Comparison of ENCODE assay signal across 17 cellular contexts in the genomic region with DNA sequence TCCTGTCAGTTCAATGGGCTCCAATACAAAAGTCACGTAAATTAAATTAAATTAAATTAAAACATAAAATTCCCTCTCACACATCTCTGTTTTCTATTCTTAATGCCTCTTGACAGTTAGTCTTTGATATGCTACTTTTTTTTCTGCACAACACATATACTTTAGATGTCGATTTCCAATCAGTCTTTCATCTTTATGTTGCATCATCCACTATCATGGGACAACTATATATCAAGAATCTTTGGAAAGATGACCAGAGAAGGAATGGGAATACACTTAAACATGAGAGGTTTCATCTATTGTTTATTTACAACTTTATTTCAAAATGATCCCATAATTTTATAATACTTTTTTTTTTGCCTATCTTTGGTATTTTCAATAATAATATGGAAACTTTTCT.
DNase-seq lines count a peak whose midpoint lies in the region; ATAC-seq, FAIRE-seq and TF ChIP-seq lines count a peak whose summit lies in the region.
"Had no signal": no experiment of that assay in that cellular context is flagged by ENCODE, and none has a peak within 500 bp of the region (broad histone marks: within the 10 kb centered on the region; RNA-seq: fewer than 3 reads in every experiment).

No MANE protein-coding gene starts in this region.

- peaks cover 14% of the 10 kb centered on the region for H3K4me1 Mint-ChIP-seq in neural progenitor cell
- H3K4me1 Mint-ChIP-seq: CD14-positive monocyte; CD4-positive, alpha-beta memory T cell had no signal

- H4K20me1 ChIP-seq in HepG2 (ENCODE audit: insufficient read depth, low read length), result no peaks in the 10 kb centered on the region
- no peaks in the 10 kb centered on the region for H4K20me1 ChIP-seq in neural progenitor cell (ENCODE audit: low read depth)
- H4K20me1 ChIP-seq: BLaER1 had no signal

- H3K9me3 ChIP-seq in HepG2 (ENCODE audit: low read length) (no peaks in the 10 kb centered on the region), right lobe of liver (no peaks in the 10 kb centered on the region), neural progenitor cell (ENCODE audit: low read depth) (no peaks in the 10 kb centered on the region), right atrium auricular region (no peaks in the 10 kb centered on the region)
- H3K9me3 ChIP-seq: BLaER1 had no signal

- TF ChIP-seq POLR2A in HepG2 (IDR thresholded peaks at IDR 0.05; ENCODE audit: insufficient read depth in 1 of 2, low read depth in 2 of 2, low read length in 2 of 2) (no peak), right lobe of liver (IDR thresholded peaks at IDR 0.05) (no peak)

- TF ChIP-seq RAD21 in HepG2 (CRISPR knock-in tag; IDR thresholded peaks at IDR 0.05), result no peak

- no peaks in the 10 kb centered on the region for H3K9me3 Mint-ChIP-seq in neural progenitor cell
- H3K9me3 Mint-ChIP-seq: CD14-positive monocyte, HFFc6 had no signal

- H3K4me1 ChIP-seq in HepG2 (ENCODE audit: insufficient read depth, low read length) (no peaks in the 10 kb centered on the region), right lobe of liver (no peaks in the 10 kb centered on the region), neural progenitor cell (peaks cover 11% of the 10 kb centered on the region), right atrium auricular region (no peaks in the 10 kb centered on the region)
- H3K4me1 ChIP-seq: BLaER1 had no signal

- no peak overlapping the region for H3K27ac Mint-ChIP-seq in neural progenitor cell
- H3K27ac Mint-ChIP-seq: CD14-positive monocyte, HFFc6 had no signal

- no peak for FAIRE-seq in HepG2 (lab: Jason Lieb, UNC)
- FAIRE-seq: H54, HTR-8/SVneo had no signal

- H3F3A ChIP-seq in neural progenitor cell (ENCODE audit: low read depth), result no peaks in the 10 kb centered on the region

- CTCF ChIA-PET in HepG2 (lab: Yijun Ruan, JAX; ENCODE audit: low intra/inter-chr PET ratio, low total read pairs), result no interaction called here

- WGBS in HepG2 (ENCODE audit: low lambda C conversion rate), result 0% methylated on average over 2 of the region's 2 CpGs
- 52% methylated on average over 2 of the region's 2 CpGs for WGBS in right lobe of liver (ENCODE audit: insufficient coverage, low coverage, low lambda C conversion rate, missing lambda C conversion rate)

- H3K9ac ChIP-seq in HepG2 (ENCODE audit: insufficient read depth, low read depth, low read length) (no peak overlapping the region), neural progenitor cell (no peak overlapping the region)
- H3K9ac ChIP-seq: BLaER1 had no signal

- peaks cover 3% of the 10 kb centered on the region for H3K27me3 Mint-ChIP-seq in neural progenitor cell (ENCODE audit: insufficient read depth, low read depth)
- H3K27me3 Mint-ChIP-seq: CD4-positive, alpha-beta memory T cell had no signal

- in situ Hi-C loops in HepG2 (cut with HindIII; ENCODE audit: extremely low pct_ligation_motif_present, low pct_unique_long_range_greater_than_20kb), result no loop called here

- POLR2A ChIA-PET in HepG2 (lab: Yijun Ruan, JAX), result no interaction called here

- no peak for ATAC-seq in HepG2
- no peak for ATAC-seq in right lobe of liver
- ATAC-seq: HCT116 had no signal

- H3K4me3 ChIP-seq in HepG2 (replicated peaks in 1 of 3; ENCODE audit: insufficient read depth in 1 of 3, low read depth in 2 of 3, low read length in 3 of 3), result no peak overlapping the region
- no peak overlapping the region for H3K4me3 ChIP-seq in right lobe of liver
- H3K4me3 ChIP-seq in neural progenitor cell, result no peak overlapping the region
- H3K4me3 ChIP-seq in right atrium auricular region, result no peak overlapping the region
- no peak overlapping the region for H3K4me3 ChIP-seq in foreskin fibroblast (ENCODE audit: low read depth in 1 of 2, low read length in 2 of 2)
- H3K4me3 ChIP-seq: BLaER1 had no signal

- no peaks in the 10 kb centered on the region for H3K36me3 Mint-ChIP-seq in neural progenitor cell
- H3K36me3 Mint-ChIP-seq: CD14-positive monocyte; CD4-positive, alpha-beta memory T cell had no signal

- no peaks in the 10 kb centered on the region for H3K36me3 ChIP-seq in HepG2 (replicated peaks in 1 of 2; ENCODE audit: control insufficient read depth in 1 of 2, insufficient read depth in 2 of 2, low read length in 2 of 2)
- H3K36me3 ChIP-seq in right lobe of liver, result no peaks in the 10 kb centered on the region
- no peaks in the 10 kb centered on the region for H3K36me3 ChIP-seq in neural progenitor cell
- no peaks in the 10 kb centered on the region for H3K36me3 ChIP-seq in right atrium auricular region
- H3K36me3 ChIP-seq: BLaER1 had no signal

- intact Hi-C loops in HepG2 (cut with micrococcal nuclease; ENCODE audit: unreplicated experiment) (no loop called here), right lobe of liver (cut with DNase I) (no loop called here)

- H2AFZ ChIP-seq in HepG2 (ENCODE audit: low read length), result no peak overlapping the region
- no peak overlapping the region for H2AFZ ChIP-seq in neural progenitor cell (replicated peaks)

- H3K4me2 ChIP-seq in HepG2 (ENCODE audit: low read depth, low read length) (no peak overlapping the region), neural progenitor cell (peak overlapping the region; percentile 36)
- H3K4me2 ChIP-seq: BLaER1 had no signal

- TF ChIP-seq CTCF in HepG2 (CRISPR knock-in tag; IDR thresholded peaks at IDR 0.05) (no peak), right lobe of liver (IDR thresholded peaks at IDR 0.05) (no peak), neural progenitor cell (IDR thresholded peaks at IDR 0.05) (no peak), right atrium auricular region (IDR thresholded peaks at IDR 0.05) (no peak), foreskin fibroblast (IDR thresholded peaks at IDR 0.05; ENCODE audit: low read depth, low read length) (no peak)

- H3K27ac ChIP-seq in HepG2 (ENCODE audit: extremely low read length, insufficient read depth, low read length), result no peak overlapping the region
- no peak overlapping the region for H3K27ac ChIP-seq in right lobe of liver
- H3K27ac ChIP-seq in caudate nucleus (ENCODE audit: low read depth, low read length), result peak overlapping the region; percentile 5
- H3K27ac ChIP-seq in neural progenitor cell, result no peak overlapping the region
- H3K27ac ChIP-seq in right atrium auricular region, result no peak overlapping the region
- H3K27ac ChIP-seq: BLaER1 had no signal

- no TSS peak for BruUV-seq in HepG2 (replicated peaks; lab: Mats Ljungman, UMichigan)

- no peak for DNase-seq in HepG2 (ENCODE audit: low spot score)
- no peak for DNase-seq in right lobe of liver
- DNase-seq in caudate nucleus (lab: John Stamatoyannopoulos, UW), result no peak
- no peak for DNase-seq in neural progenitor cell (ENCODE audit: low spot score)
- DNase-seq in right atrium auricular region (ENCODE audit: low spot score), result no peak
- DNase-seq in SW 1271 (lab: John Stamatoyannopoulos, UW), result no peak
- no peak for DNase-seq in foreskin fibroblast
- DNase-seq: 8988T; Calu3; CD4-positive, alpha-beta memory T cell; GF-D8; HFFc6 had no signal

- no peaks in the 10 kb centered on the region for H3K79me2 ChIP-seq in HepG2 (ENCODE audit: insufficient read depth, low read length)
- H3K79me2 ChIP-seq in neural progenitor cell (ENCODE audit: low read depth), result no peaks in the 10 kb centered on the region

- no peak for TF ChIP-seq EP300 in HepG2 (IDR thresholded peaks at IDR 0.05; ENCODE audit: low read depth in 2 of 2, low read length in 2 of 2)
- TF ChIP-seq EP300 in HepG2 (CRISPR knock-in tag; IDR thresholded peaks at IDR 0.05; ENCODE audit: borderline replicate concordance), result no peak

- H3K4me3 Mint-ChIP-seq in neural progenitor cell, result no peak overlapping the region
- H3K4me3 Mint-ChIP-seq: CD14-positive monocyte; CD4-positive, alpha-beta memory T cell; HFFc6 had no signal

- H3K27me3 ChIP-seq in HepG2 (ENCODE audit: control insufficient read depth in 1 of 2, insufficient read depth in 2 of 2, low read length in 2 of 2), result no peaks in the 10 kb centered on the region
- no peaks in the 10 kb centered on the region for H3K27me3 ChIP-seq in right lobe of liver
- H3K27me3 ChIP-seq in neural progenitor cell, result no peaks in the 10 kb centered on the region
- H3K27me3 ChIP-seq in right atrium auricular region, result no peaks in the 10 kb centered on the region
- H3K27me3 ChIP-seq: BLaER1 had no signal

TF ChIP-seq in HepG2, 621 proteins besides CTCF, POLR2A, EP300 and RAD21:
- TF ChIP-seq ATF7 (IDR thresholded peaks at IDR 0.05), result peak; percentile 49
- TF ChIP-seq ATF7 (CRISPR knock-in tag; IDR thresholded peaks at IDR 0.05), result no peak
- TF ChIP-seq ZSCAN5A (CRISPR knock-in tag; IDR thresholded peaks at IDR 0.05; ENCODE audit: borderline replicate concordance), result no peak
- 0 out of 2 replicates have a peak, but pooled peaks have one; percentile 10 for TF ChIP-seq CEBPB (IDR thresholded peaks at IDR 0.05; ENCODE audit: borderline replicate concordance, low read depth, low read length)
